In genomic region chr7:5045558-5046396, GRCh38 we compare ENCODE assay signal across 1 cellular context.
TF ChIP-seq lines count a peak whose summit lies in the region.

TSS of gene RBAK (plus strand) at chr7:5045860. CDS start at chr7:5048077, 2,217 bp downstream.

TF ChIP-seq in H1, 55 proteins besides CTCF, POLR2A, EP300 and RAD21:
- TF ChIP-seq MAX (IDR thresholded peaks at IDR 0.05) (peak; percentile 62), SIN3A (conservative IDR thresholded peaks at IDR 0.05 in 1 of 2, IDR thresholded peaks at IDR 0.05 in 1 of 2; ENCODE audit: low read depth in 1 of 2, low read length in 2 of 2) (peak in 1 of 2 experiments; percentile 63; a peak in 1 of 4 replicates), SP4 (IDR thresholded peaks at IDR 0.05; ENCODE audit: low read length) (0 out of 2 replicates have a peak, but pooled peaks have one; percentile 53), GABPA (IDR thresholded peaks at IDR 0.05; ENCODE audit: borderline replicate concordance, insufficient read depth, low read length) (peak; percentile 49; the same call in 1 of the 2 replicates), RXRA (IDR thresholded peaks at IDR 0.05; ENCODE audit: insufficient read depth, low read depth, low read length) (no peak), YY1 (IDR thresholded peaks at IDR 0.05; ENCODE audit: low read depth, low read length) (peak; percentile 50; the same call in 1 of the 2 replicates), POU5F1 (IDR thresholded peaks at IDR 0.05; ENCODE audit: low read depth, low read length) (no peak), CBX5 (IDR thresholded peaks at IDR 0.05; ENCODE audit: low read depth, low read length) (no peak), KDM4A (IDR thresholded peaks at IDR 0.05; ENCODE audit: low read depth, low read length, severe bottlenecking) (peak; percentile 90), BRCA1 (IDR thresholded peaks at IDR 0.05; ENCODE audit: low read depth, low read length) (peak; percentile 49; the same call in 1 of the 2 replicates), PHF8 (conservative IDR thresholded peaks at IDR 0.05; ENCODE audit: low read depth, low read length) (peak; percentile 74), EGR1 (IDR thresholded peaks at IDR 0.05; ENCODE audit: borderline replicate concordance, low read depth, low read length) (peak; percentile 65), KDM5A (IDR thresholded peaks at IDR 0.05; ENCODE audit: low read length) (no peak), CTBP2 (IDR thresholded peaks at IDR 0.05; ENCODE audit: borderline replicate concordance, insufficient read depth, insufficient read length, low read length) (no peak), RNF2 (IDR thresholded peaks at IDR 0.05; ENCODE audit: borderline replicate concordance, low read depth, low read length, missing control alignments, poor library complexity, severe bottlenecking) (no peak), TBP (IDR thresholded peaks at IDR 0.05; ENCODE audit: low read depth, low read length) (peak; percentile 64; the same call in 1 of the 2 replicates), SP1 (IDR thresholded peaks at IDR 0.05; ENCODE audit: low read depth, low read length) (peak; percentile 56; the same call in 1 of the 2 replicates), TAF1 (IDR thresholded peaks at IDR 0.05; ENCODE audit: low read depth, low read length) (peak; percentile 75), NRF1 (IDR thresholded peaks at IDR 0.05; ENCODE audit: low read depth, low read length) (peak; percentile 87), CHD2 (IDR thresholded peaks at IDR 0.05; ENCODE audit: low read length) (peak; percentile 83), POLR2AphosphoS5 (IDR thresholded peaks at IDR 0.05; ENCODE audit: low read depth, low read length) (peak; percentile 75), CREB1 (IDR thresholded peaks at IDR 0.05) (peak; percentile 21; the same call in 1 of the 2 replicates), CEBPB (IDR thresholded peaks at IDR 0.05; ENCODE audit: low read depth, low read length) (no peak), SIX5 (IDR thresholded peaks at IDR 0.05; ENCODE audit: low read depth, low read length) (0 out of 2 replicates have a peak, but pooled peaks have one; percentile 14), TCF12 (IDR thresholded peaks at IDR 0.05; ENCODE audit: low read depth, low read length) (0 out of 2 replicates have a peak, but pooled peaks have one; percentile 40), CBX8 (IDR thresholded peaks at IDR 0.05; ENCODE audit: borderline replicate concordance, low read depth, low read length) (no peak), E2F6 (IDR thresholded peaks at IDR 0.05) (0 out of 2 replicates have a peak, but pooled peaks have one; percentile 28)
TF ChIP-seq in H1: peak in this region for 19.
